In the genomic region with DNA sequence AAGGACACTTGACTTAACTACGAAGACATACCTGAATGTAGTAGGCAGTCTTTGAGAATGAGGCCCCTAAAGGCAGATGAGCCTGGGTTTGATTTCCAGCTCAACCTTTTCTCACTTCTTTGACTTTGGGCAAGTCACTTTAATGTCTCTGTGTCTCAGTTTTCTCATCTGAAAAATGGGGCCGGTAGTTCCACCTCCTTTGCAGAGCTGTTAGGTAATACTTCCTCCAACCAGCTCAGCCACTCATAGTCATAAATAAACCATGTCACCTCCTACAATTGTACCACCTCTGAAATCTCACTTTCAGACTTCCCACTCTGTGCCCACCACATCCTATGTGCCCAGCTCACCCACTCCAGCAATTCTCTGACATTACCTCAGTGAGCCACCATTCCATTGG, we compare ENCODE assay signal across 15 cellular contexts. TPM values are rescaled to one million over a fixed set of nuclear protein-coding genes. Genes with fewer than 3 reads are reported as not detected.
A peak's percentile ranks its signal among the peaks of the same experiment; 100 is the strongest.
DNase-seq lines count a peak whose midpoint lies in the region; ATAC-seq and TF ChIP-seq lines count a peak whose summit lies in the region.
"Had no signal": no experiment of that assay in that cellular context is flagged by ENCODE, and none has a peak within 500 bp of the region (broad histone marks: within the 10 kb centered on the region; RNA-seq: fewer than 3 reads in every experiment).

No MANE protein-coding gene starts in this region.

- TF ChIP-seq CTCF in vagina (IDR thresholded peaks at IDR 0.05): no peak

- peak overlapping the region; percentile 35 for H3K4me3 Mint-ChIP-seq in activated CD4-positive, alpha-beta memory T cell treated with anti-CD3 and anti-CD28 coated beads for 36 hours

- peak overlapping the region; percentile 75 for H3K27ac Mint-ChIP-seq in activated CD4-positive, alpha-beta memory T cell treated with anti-CD3 and anti-CD28 coated beads for 36 hours

- ATAC-seq in GM21381 (IDR thresholded peaks at IDR 0.05; ENCODE audit: unreplicated experiment): no peak
- ATAC-seq: HCT116 had no signal

- H3K36me3 ChIP-seq in effector memory CD4-positive, alpha-beta T cell (ENCODE audit: control insufficient read depth, insufficient read depth, low read length): peaks cover 13% of the 10 kb centered on the region
- H3K36me3 ChIP-seq in vagina: no peaks in the 10 kb centered on the region
- H3K36me3 ChIP-seq: SJSA1, stomach had no signal

- H3K36me3 Mint-ChIP-seq in activated CD4-positive, alpha-beta memory T cell treated with anti-CD3 and anti-CD28 coated beads for 36 hours: peaks cover 56% of the 10 kb centered on the region

- no peaks in the 10 kb centered on the region for H3K27me3 Mint-ChIP-seq in activated CD4-positive, alpha-beta memory T cell treated with anti-CD3 and anti-CD28 coated beads for 36 hours

- DNase-seq in stimulated activated CD4-positive, alpha-beta T cell treated with anti-CD3 and anti-CD28 coated beads, Interleukin-2, amount 100 ng/mL, for 24 hours: peak; percentile 49 to 55
- DNase-seq in stimulated activated CD4-positive, alpha-beta T cell treated with anti-CD3 and anti-CD28 coated beads, Interleukin-2, amount 100 ng/mL, for 48 hours: no peak
- peak; percentile 78 for DNase-seq in activated CD4-positive, alpha-beta memory T cell treated with anti-CD3 and anti-CD28 coated beads for 36 hours
- no peak for DNase-seq in effector memory CD4-positive, alpha-beta T cell
- DNase-seq in vagina (ENCODE audit: extremely low spot score in 2 of 2) (peak; percentile 22 to 49), NK-92 (lab: John Stamatoyannopoulos, UW; ENCODE audit: unreplicated experiment) (no peak), NCI-H510A treated with DMSO at 0.1 percent for 48 hours (lab: John Stamatoyannopoulos, UW) (no peak)
- DNase-seq: mesenchymal stem cell, NCI-H1417, NCI-H774, stomach had no signal

- no peaks in the 10 kb centered on the region for H3K9me3 ChIP-seq in effector memory CD4-positive, alpha-beta T cell (ENCODE audit: control insufficient read depth, low read length)
- H3K9me3 ChIP-seq in vagina: no peaks in the 10 kb centered on the region
- H3K9me3 ChIP-seq: SJSA1, stomach had no signal

- H3K27ac ChIP-seq in effector memory CD4-positive, alpha-beta T cell (ENCODE audit: insufficient read depth, low read length, poor library complexity, severe bottlenecking): peak overlapping the region; percentile 57
- no peak overlapping the region for H3K27ac ChIP-seq in vagina
- H3K27ac ChIP-seq: SJSA1, stomach had no signal

- H3K9me3 Mint-ChIP-seq in activated CD4-positive, alpha-beta memory T cell treated with anti-CD3 and anti-CD28 coated beads for 36 hours: no peaks in the 10 kb centered on the region

- peak overlapping the region; percentile 11 for H3K4me3 ChIP-seq in effector memory CD4-positive, alpha-beta T cell (ENCODE audit: insufficient read depth, low read depth, low read length, poor library complexity, severe bottlenecking)
- no peak overlapping the region for H3K4me3 ChIP-seq in vagina
- H3K4me3 ChIP-seq: SJSA1, stomach had no signal

- CTCF ChIA-PET in activated CD4-positive, alpha-beta memory T cell treated with anti-CD3 and anti-CD28 coated beads for 36 hours (lab: Charles Lee): interaction anchor here (0.7 to 3.8 kb wide), 19 partner anchors 10 to 181 kb away, joined by 3 to 23 read pairs (median 6); a partner anchor contains a TSS

- H3K27me3 ChIP-seq in effector memory CD4-positive, alpha-beta T cell (replicated peaks; ENCODE audit: control insufficient read depth, insufficient read depth, low read length, poor library complexity, severe bottlenecking): no peaks in the 10 kb centered on the region
- H3K27me3 ChIP-seq in vagina: no peaks in the 10 kb centered on the region
- H3K27me3 ChIP-seq: SJSA1, stomach had no signal

- POLR2A ChIA-PET in activated CD4-positive, alpha-beta memory T cell treated with anti-CD3 and anti-CD28 coated beads for 36 hours (lab: Charles Lee): interaction anchor here (1.1 to 3.2 kb wide), 12 partner anchors 9 to 278 kb away, joined by 3 to 16 read pairs (median 9); a partner anchor contains a TSS

- intact Hi-C loops in activated CD4-positive, alpha-beta memory T cell treated with anti-CD3 and anti-CD28 coated beads for 36 hours (cut with micrococcal nuclease): loop anchor here (1.0 kb wide), 2 partner anchors 11 to 28 kb away; a partner anchor contains a TSS
- intact Hi-C loops in vagina (cut with DNase I): no loop called here

- peaks cover 88% of the 10 kb centered on the region for H3K4me1 Mint-ChIP-seq in activated CD4-positive, alpha-beta memory T cell treated with anti-CD3 and anti-CD28 coated beads for 36 hours (ENCODE audit: low read depth)

- TF ChIP-seq POLR2A in vagina (IDR thresholded peaks at IDR 0.05): no peak

- H3K4me1 ChIP-seq in effector memory CD4-positive, alpha-beta T cell (ENCODE audit: control insufficient read depth, insufficient read depth, low read length, poor library complexity, severe bottlenecking): peaks cover 81% of the 10 kb centered on the region
- H3K4me1 ChIP-seq in vagina: peaks cover 7% of the 10 kb centered on the region

RNA-seq across cellular contexts. Expression of a gene that starts 10.4 kb away (rescaled TPM):
- 10 to 100 TPM; 79.8 to 87.7 TPM for total RNA-seq in activated CD4-positive, alpha-beta memory T cell treated with anti-CD3 and anti-CD28 coated beads for 36 hours
- 9.6 TPM for total RNA-seq in vagina
- total RNA-seq: HT1080, SJSA1 had no signal

Comparison
In these comparisons a context has a peak if more than half of its experiments do, and no peak if none do; other contexts are left out.
1. DNase-seq: peak in stimulated activated CD4-positive, alpha-beta T cell treated with anti-CD3 and anti-CD28 coated beads, Interleukin-2, amount 100 ng/mL, for 24 hours (2 of 2), activated CD4-positive, alpha-beta memory T cell treated with anti-CD3 and anti-CD28 coated beads for 36 hours (single experiment) and vagina (2 of 2); none in stimulated activated CD4-positive, alpha-beta T cell treated with anti-CD3 and anti-CD28 coated beads, Interleukin-2, amount 100 ng/mL, for 48 hours (0 of 2), effector memory CD4-positive, alpha-beta T cell (0 of 3), NK-92 (single experiment) and NCI-H510A treated with DMSO at 0.1 percent for 48 hours (single experiment).